In the genomic region with DNA sequence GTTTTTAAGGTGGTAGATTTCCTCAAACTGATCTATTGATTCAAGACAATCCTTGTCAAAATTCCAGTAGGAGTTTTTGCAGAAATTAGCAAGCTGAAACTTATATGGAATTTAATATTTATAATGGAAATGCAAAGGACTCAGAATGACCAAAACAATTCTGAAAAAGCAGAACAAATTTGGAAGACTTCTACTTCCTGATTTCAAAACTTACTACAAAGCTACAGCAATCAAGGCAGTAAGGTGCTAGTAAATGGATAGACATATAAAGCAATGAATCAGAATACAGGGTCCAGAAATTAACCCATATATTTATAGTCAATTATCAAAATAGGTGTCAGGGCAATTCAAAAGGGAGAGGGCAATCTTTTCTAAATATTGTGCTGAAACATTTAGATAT, we compare ENCODE assay signal across 18 cellular contexts.
"Had no signal": no experiment of that assay in that cellular context is flagged by ENCODE, and none has a peak within 500 bp of the region (broad histone marks: within the 10 kb centered on the region; RNA-seq: fewer than 3 reads in every experiment).

No MANE protein-coding gene starts in this region.

- DNase-seq: activated CD4-positive, alpha-beta memory T cell treated with anti-CD3 and anti-CD28 coated beads for 36 hours; activated CD4-positive, alpha-beta T cell treated with anti-CD3 and anti-CD28 coated beads for 48 hours; activated effector memory CD4-positive, alpha-beta T cell treated with Interleukin-2 at 50 U/mL for 16 hours; activated naive CD4-positive, alpha-beta T cell treated with anti-CD3 and anti-CD28 coated beads for 36 hours; activated naive CD8-positive, alpha-beta T cell treated with anti-CD3 and anti-CD28 coated beads, Interleukin-2, amount 10 ng/mL, durations not matched to agents 7 days and 5 days; activated T-cell treated with anti-CD3 and anti-CD28 coated beads, Interleukin-2, amount 50 U/mL, for 72 hours; amniotic stem cell; effector memory CD8-positive, alpha-beta T cell; glutamatergic neuron; left ventricle myocardium inferior; midbrain; ovary; psoas muscle; spleen; stimulated activated CD4-positive, alpha-beta T cell treated with anti-CD3 and anti-CD28 coated beads, Interleukin-4, amount 100 ng/mL, for 1 hour; stimulated activated naive CD4-positive, alpha-beta T cell treated with Interleukin-2 at 50 U/mL for 16 hours; T-helper 9 cell; upper lobe of right lung had no signal
